Comparison of ENCODE assay signal across 8 cellular contexts in the genomic region with DNA sequence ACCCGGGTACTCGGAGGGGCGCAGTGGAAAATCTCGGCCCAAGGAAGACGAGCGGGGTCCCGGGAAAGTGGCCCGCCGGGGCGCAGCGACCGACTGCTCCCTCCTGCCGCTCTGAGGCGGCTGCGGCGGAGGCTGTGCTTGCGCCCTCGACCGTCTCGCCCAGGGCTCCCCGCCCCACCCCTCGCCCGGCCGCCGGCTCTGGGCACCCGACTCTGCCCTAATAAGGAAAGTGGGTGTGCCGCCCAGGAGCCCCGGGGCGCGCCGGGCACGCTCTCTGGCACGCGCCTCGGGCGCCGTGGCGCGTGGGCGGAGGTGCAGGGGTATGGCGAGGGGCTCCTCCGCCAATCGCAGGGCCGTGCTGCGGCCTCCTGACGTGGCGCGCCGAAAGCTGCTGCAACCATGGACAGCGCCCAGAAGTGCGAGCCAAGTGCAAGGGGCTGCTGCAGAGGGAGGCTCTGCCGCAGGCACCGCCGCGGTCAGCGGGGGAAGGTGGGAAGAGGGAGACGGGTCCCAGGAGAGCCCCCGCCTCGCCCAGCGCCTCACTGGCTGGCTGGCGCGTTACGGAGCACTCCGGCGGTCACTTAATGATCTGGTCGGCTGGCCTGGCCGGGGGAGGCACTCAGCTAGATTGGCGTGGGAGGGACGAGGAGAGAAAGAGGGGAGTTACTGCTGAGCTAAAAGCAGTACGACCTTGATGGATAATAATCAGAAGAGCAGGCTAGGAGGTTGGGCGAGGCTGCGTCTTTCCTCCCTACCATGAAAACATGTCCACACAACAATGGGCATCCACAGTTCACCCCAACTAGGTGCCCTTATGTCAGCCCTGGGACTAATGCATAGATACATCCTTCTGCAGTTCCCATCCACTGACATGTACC. TPM values are rescaled to one million over a fixed set of nuclear protein-coding genes. Genes with fewer than 3 reads are reported as not detected.
A peak's percentile ranks its signal among the peaks of the same experiment; 100 is the strongest.
DNase-seq lines count a peak whose midpoint lies in the region; ATAC-seq and TF ChIP-seq lines count a peak whose summit lies in the region.

PRUNE2 (minus strand) TSS at position 131 of the 878 bp plus-strand sequence. CDS start 151 bp downstream, outside the sequence.

- peak within 1 kb of the TSS; percentile 84 to 93 (median 86) for H3K27ac ChIP-seq in gastroesophageal sphincter

- H3K4me1 Mint-ChIP-seq in activated T-cell treated with anti-CD3 and anti-CD28 coated beads, Interleukin-2, amount 50 U/mL, for 4 hours (ENCODE audit: low read depth), result peaks cover 4% of the 10 kb centered on the region
- H3K4me1 Mint-ChIP-seq in activated T-cell treated with anti-CD3 and anti-CD28 coated beads, Interleukin-2, amount 50 U/mL, for 24 hours (ENCODE audit: low read depth), result peaks cover 2% of the 10 kb centered on the region
- no peaks in the 10 kb centered on the region for H3K4me1 Mint-ChIP-seq in activated CD8-positive, alpha-beta T cell treated with anti-CD3 and anti-CD28 coated beads, Interleukin-2, amount 10 ng/mL, durations not matched to agents 7 days and 5 days (ENCODE audit: low read depth)

- CTCF ChIA-PET in activated CD8-positive, alpha-beta T cell treated with anti-CD3 and anti-CD28 coated beads, Interleukin-2, amount 10 ng/mL, durations not matched to agents 7 days and 5 days (lab: Charles Lee), result no interaction called here

- H3K4me1 ChIP-seq in gastroesophageal sphincter, result peaks cover 0 to 28% (median 0%) of the 10 kb centered on the region in 3 donors
- H3K4me1 ChIP-seq in neuron (ENCODE audit: insufficient read depth, low read length), result peaks cover 13% of the 10 kb centered on the region

- H2AFZ ChIP-seq in neuron (ENCODE audit: low read depth, low read length), result peak within 1 kb of the TSS; percentile 89

- no peaks in the 10 kb centered on the region for H3K27me3 ChIP-seq in gastroesophageal sphincter
- H3K27me3 ChIP-seq in neuron (ENCODE audit: insufficient read depth, low read length), result peaks cover 23% of the 10 kb centered on the region

- no peak for DNase-seq in activated T-cell treated with anti-CD3 and anti-CD28 coated beads, Interleukin-2, amount 50 U/mL, for 4 hours
- DNase-seq in activated T-cell treated with anti-CD3 and anti-CD28 coated beads, Interleukin-2, amount 50 U/mL, for 24 hours, result no peak
- DNase-seq in NCI-H1417 treated with DMSO at 0.1 percent for 48 hours (lab: John Stamatoyannopoulos, UW), result peak; percentile 62
- peak; percentile 39 for DNase-seq in activated CD8-positive, alpha-beta T cell treated with anti-CD3 and anti-CD28 coated beads, Interleukin-2, amount 10 ng/mL, durations not matched to agents 7 days and 5 days

- H3K36me3 ChIP-seq in gastroesophageal sphincter (no peaks in the 10 kb centered on the region), neuron (ENCODE audit: insufficient read depth, low read length) (no peaks in the 10 kb centered on the region)

- H3K4me3 Mint-ChIP-seq in activated T-cell treated with anti-CD3 and anti-CD28 coated beads, Interleukin-2, amount 50 U/mL, for 4 hours, result no peak within 1 kb of the TSS
- H3K4me3 Mint-ChIP-seq in activated T-cell treated with anti-CD3 and anti-CD28 coated beads, Interleukin-2, amount 50 U/mL, for 24 hours, result no peak within 1 kb of the TSS
- H3K4me3 Mint-ChIP-seq in activated CD8-positive, alpha-beta T cell treated with anti-CD3 and anti-CD28 coated beads, Interleukin-2, amount 10 ng/mL, durations not matched to agents 7 days and 5 days, result no peak within 1 kb of the TSS

- peak within 1 kb of the TSS; percentile 62 to 84 for H3K4me3 ChIP-seq in gastroesophageal sphincter
- H3K4me3 ChIP-seq in neuron (ENCODE audit: low read length), result peak within 1 kb of the TSS; percentile 49

- no peak within 1 kb of the TSS for H3K27ac Mint-ChIP-seq in activated T-cell treated with anti-CD3 and anti-CD28 coated beads, Interleukin-2, amount 50 U/mL, for 24 hours
- H3K27ac Mint-ChIP-seq in activated CD8-positive, alpha-beta T cell treated with anti-CD3 and anti-CD28 coated beads, Interleukin-2, amount 10 ng/mL, durations not matched to agents 7 days and 5 days, result no peak within 1 kb of the TSS

- 0% methylated on average over 3 to 12 of the region's 72 CpGs for WGBS in gastroesophageal sphincter (ENCODE audit: low coverage in 1 of 2), 2 donors

- no peaks in the 10 kb centered on the region for H3K9me3 Mint-ChIP-seq in activated T-cell treated with anti-CD3 and anti-CD28 coated beads, Interleukin-2, amount 50 U/mL, for 4 hours
- H3K9me3 Mint-ChIP-seq in activated T-cell treated with anti-CD3 and anti-CD28 coated beads, Interleukin-2, amount 50 U/mL, for 24 hours, result no peaks in the 10 kb centered on the region
- H3K9me3 Mint-ChIP-seq in activated CD8-positive, alpha-beta T cell treated with anti-CD3 and anti-CD28 coated beads, Interleukin-2, amount 10 ng/mL, durations not matched to agents 7 days and 5 days (ENCODE audit: insufficient read depth), result no peaks in the 10 kb centered on the region

- peak; percentile 97 for TF ChIP-seq POLR2A in gastroesophageal sphincter (IDR thresholded peaks at IDR 0.05)

- TF ChIP-seq EP300 in gastroesophageal sphincter (IDR thresholded peaks at IDR 0.05), result no peak

- POLR2A ChIA-PET in activated CD8-positive, alpha-beta T cell treated with anti-CD3 and anti-CD28 coated beads, Interleukin-2, amount 10 ng/mL, durations not matched to agents 7 days and 5 days (lab: Charles Lee), result no interaction called here

- no peaks in the 10 kb centered on the region for H3K9me3 ChIP-seq in gastroesophageal sphincter
- H3K9me3 ChIP-seq in neuron (ENCODE audit: low read length), result no peaks in the 10 kb centered on the region

- peaks cover 50% of the 10 kb centered on the region for H3K27me3 Mint-ChIP-seq in activated T-cell treated with anti-CD3 and anti-CD28 coated beads, Interleukin-2, amount 50 U/mL, for 4 hours (ENCODE audit: low read depth)
- H3K27me3 Mint-ChIP-seq in activated T-cell treated with anti-CD3 and anti-CD28 coated beads, Interleukin-2, amount 50 U/mL, for 24 hours, result peaks cover 66% of the 10 kb centered on the region
- peaks cover 49% of the 10 kb centered on the region for H3K27me3 Mint-ChIP-seq in activated CD8-positive, alpha-beta T cell treated with anti-CD3 and anti-CD28 coated beads, Interleukin-2, amount 10 ng/mL, durations not matched to agents 7 days and 5 days (ENCODE audit: low read depth)

- H3K36me3 Mint-ChIP-seq in activated T-cell treated with anti-CD3 and anti-CD28 coated beads, Interleukin-2, amount 50 U/mL, for 4 hours (ENCODE audit: insufficient read depth), result no peaks in the 10 kb centered on the region
- H3K36me3 Mint-ChIP-seq in activated T-cell treated with anti-CD3 and anti-CD28 coated beads, Interleukin-2, amount 50 U/mL, for 24 hours (ENCODE audit: low read depth), result no peaks in the 10 kb centered on the region
- H3K36me3 Mint-ChIP-seq in activated CD8-positive, alpha-beta T cell treated with anti-CD3 and anti-CD28 coated beads, Interleukin-2, amount 10 ng/mL, durations not matched to agents 7 days and 5 days (ENCODE audit: low read depth), result no peaks in the 10 kb centered on the region

- peak; percentile 41 to 66 for ATAC-seq in activated T-cell treated with anti-CD3 and anti-CD28 coated beads, Interleukin-2, amount 50 U/mL, for 4 hours
- ATAC-seq in activated CD8-positive, alpha-beta T cell treated with anti-CD3 and anti-CD28 coated beads, Interleukin-2, amount 10 ng/mL, durations not matched to agents 7 days and 5 days, result peak; percentile 74
- ATAC-seq in gastroesophageal sphincter (peak; percentile 96), GM19397 (IDR thresholded peaks at IDR 0.05; ENCODE audit: unreplicated experiment) (no peak), HG02973 (IDR thresholded peaks at IDR 0.05; ENCODE audit: unreplicated experiment) (no peak)

- no peak for TF ChIP-seq CTCF in gastroesophageal sphincter (IDR thresholded peaks at IDR 0.05)

RNA-seq across cellular contexts. Expression of gene PRUNE2, which starts in this region (rescaled TPM):
- under 1 TPM in 2 of 3 donors, not detected in 1; 0.05 to 0.08 TPM for total RNA-seq in activated T-cell treated with anti-CD3 and anti-CD28 coated beads, Interleukin-2, amount 50 U/mL, for 4 hours
- total RNA-seq in activated CD8-positive, alpha-beta T cell treated with anti-CD3 and anti-CD28 coated beads, Interleukin-2, amount 10 ng/mL, durations not matched to agents 7 days and 5 days, result under 1 TPM; 0.16 to 0.52 TPM
- total RNA-seq in gastroesophageal sphincter, result 100 to 1,000 TPM; 561 to 930 (median 763) TPM

Comparison
In these comparisons a context has a peak if more than half of its experiments do, and no peak if none do; other contexts are left out.
1. RNA of gene PRUNE2 (total RNA-seq): 561 to 930 TPM in gastroesophageal sphincter; 0.16 to 0.52 TPM in activated CD8-positive, alpha-beta T cell treated with anti-CD3 and anti-CD28 coated beads, Interleukin-2, amount 10 ng/mL, durations not matched to agents 7 days and 5 days and 0.05 to 0.08 TPM in activated T-cell treated with anti-CD3 and anti-CD28 coated beads, Interleukin-2, amount 50 U/mL, for 4 hours; every median in the first group is over 100 times any median in the second.
2. Peak in ATAC-seq in activated T-cell treated with anti-CD3 and anti-CD28 coated beads, Interleukin-2, amount 50 U/mL, for 4 hours; RNA of the gene not detected or under 1 TPM.
3. Peak in DNase-seq and ATAC-seq in activated CD8-positive, alpha-beta T cell treated with anti-CD3 and anti-CD28 coated beads, Interleukin-2, amount 10 ng/mL, durations not matched to agents 7 days and 5 days; RNA of the gene not detected or under 1 TPM.